In the genomic region with DNA sequence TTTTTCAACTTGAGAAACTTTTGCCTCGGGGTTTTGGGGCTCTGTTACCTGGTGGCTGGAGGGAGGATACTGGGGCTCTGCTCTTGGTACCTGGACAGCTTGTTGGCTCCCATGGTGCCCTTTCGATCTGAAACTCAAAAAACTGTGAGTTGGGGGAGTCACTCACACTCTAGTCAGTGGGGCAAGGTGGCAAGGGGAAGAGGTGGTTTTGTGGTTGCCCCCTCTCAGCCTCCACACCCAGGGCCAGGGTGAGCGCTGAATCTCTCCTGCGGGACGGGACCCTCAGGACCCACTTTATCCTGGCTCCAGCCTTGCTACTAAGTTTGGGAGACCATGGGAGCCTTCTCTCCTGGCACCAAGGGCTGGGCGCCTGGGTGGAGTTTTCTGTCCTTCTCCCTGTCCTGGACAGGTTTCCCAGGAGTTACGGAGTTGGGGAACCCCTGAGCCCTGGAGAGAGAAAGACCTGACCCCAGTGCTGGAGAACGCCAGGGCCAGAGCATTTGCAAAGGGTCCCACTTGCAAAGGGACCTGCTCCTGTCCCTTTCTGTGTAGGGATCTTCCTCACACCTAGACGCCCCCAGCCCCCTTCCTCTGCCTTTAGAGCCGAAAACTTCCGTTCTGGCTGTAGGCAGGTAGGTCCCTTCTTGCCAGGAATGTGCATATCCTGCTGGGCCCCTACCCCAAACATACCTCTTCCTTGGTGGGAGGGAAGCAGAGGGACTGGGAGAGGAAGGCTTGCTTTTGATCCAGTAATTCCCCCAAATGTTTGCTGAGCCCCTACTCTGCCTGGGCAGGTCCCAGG, we compare ENCODE assay signal across 10 cellular contexts. TPM values are rescaled to one million over a fixed set of nuclear protein-coding genes. Genes with fewer than 3 reads are reported as not detected.
DNase-seq lines count a peak whose midpoint lies in the region; ATAC-seq and TF ChIP-seq lines count a peak whose summit lies in the region.
"Had no signal": no experiment of that assay in that cellular context is flagged by ENCODE, and none has a peak within 500 bp of the region (broad histone marks: within the 10 kb centered on the region; RNA-seq: fewer than 3 reads in every experiment).

No MANE protein-coding gene starts in this region.

- H3K36me3 Mint-ChIP-seq in CD4-positive, alpha-beta T cell (ENCODE audit: low read depth), result peaks cover 4% of the 10 kb centered on the region
- no peaks in the 10 kb centered on the region for H3K36me3 Mint-ChIP-seq in IgD-negative memory B cell

- peaks cover 21% of the 10 kb centered on the region for H3K27me3 Mint-ChIP-seq in CD4-positive, alpha-beta T cell
- H3K27me3 Mint-ChIP-seq in IgD-negative memory B cell, result peaks cover 7% of the 10 kb centered on the region

- no peak for ATAC-seq in CD4-positive, alpha-beta T cell (ENCODE audit: poor library complexity)

- CTCF ChIA-PET in CD4-positive, alpha-beta T cell (lab: Charles Lee), result interaction anchor here (1.0 kb wide), 1 partner anchor 12 kb away, joined by 4 read pairs; no protein-coding TSS in a partner anchor

- H3K27me3 ChIP-seq in CD4-positive, alpha-beta T cell (ENCODE audit: control insufficient read depth, insufficient read depth, low read length), result peaks cover 17% of the 10 kb centered on the region
- H3K27me3 ChIP-seq in endocrine pancreas (ENCODE audit: control insufficient read depth, insufficient read depth, low read length), result no peaks in the 10 kb centered on the region
- H3K27me3 ChIP-seq in neuron (ENCODE audit: insufficient read depth, low read length), result no peaks in the 10 kb centered on the region
- H3K27me3 ChIP-seq: SJSA1 had no signal

- H3K9me3 Mint-ChIP-seq in CD4-positive, alpha-beta T cell, result no peaks in the 10 kb centered on the region
- H3K9me3 Mint-ChIP-seq in IgD-negative memory B cell, result no peaks in the 10 kb centered on the region

- H3K4me1 ChIP-seq in endocrine pancreas (ENCODE audit: control insufficient read depth, insufficient read depth, low read length) (no peaks in the 10 kb centered on the region), neuron (ENCODE audit: insufficient read depth, low read length) (peaks cover 48% of the 10 kb centered on the region)

- no peak for DNase-seq in CD4-positive, alpha-beta T cell
- DNase-seq in GM20000 (ENCODE audit: low spot score), result no peak
- no peak for DNase-seq in GM19238 (ENCODE audit: insufficient read length, low spot score)
- no peak for DNase-seq in NCI-H2171 (lab: John Stamatoyannopoulos, UW)
- DNase-seq in NCI-H510A treated with DMSO at 0.1 percent for 48 hours (lab: John Stamatoyannopoulos, UW), result no peak
- DNase-seq: NCI-H2081 treated with DMSO at 0.1 percent for 48 hours had no signal

- H3K4me3 ChIP-seq in endocrine pancreas (ENCODE audit: control insufficient read depth, insufficient read depth, low read length) (no peak overlapping the region), neuron (ENCODE audit: low read length) (peak overlapping the region; percentile 99)

- H3K9ac ChIP-seq in endocrine pancreas (ENCODE audit: control insufficient read depth, insufficient read depth, low read length), result peak overlapping the region; percentile 82

- intact Hi-C loops in CD4-positive, alpha-beta T cell (cut with DNase I, micrococcal nuclease), result loop anchor here (5.0 kb wide), 2 partner anchors 43 to 477 kb away; a partner anchor contains a TSS

- H3K4me3 Mint-ChIP-seq in CD4-positive, alpha-beta T cell, result peak overlapping the region; percentile 80
- H3K4me3 Mint-ChIP-seq in IgD-negative memory B cell, result peak overlapping the region; percentile 80 to 98 (median 96)

- H3K4me1 Mint-ChIP-seq in CD4-positive, alpha-beta T cell (ENCODE audit: low read depth), result peaks cover 30% of the 10 kb centered on the region
- H3K4me1 Mint-ChIP-seq in IgD-negative memory B cell, result peaks cover 10 to 22% (median 22%) of the 10 kb centered on the region in 3 donors

- H3K9me3 ChIP-seq in CD4-positive, alpha-beta T cell (ENCODE audit: control insufficient read depth, low read length), result no peaks in the 10 kb centered on the region
- no peaks in the 10 kb centered on the region for H3K9me3 ChIP-seq in endocrine pancreas (ENCODE audit: control insufficient read depth, low read length)
- H3K9me3 ChIP-seq in neuron (ENCODE audit: low read length), result no peaks in the 10 kb centered on the region
- H3K9me3 ChIP-seq: SJSA1 had no signal

- H3K27ac ChIP-seq in CD4-positive, alpha-beta T cell (ENCODE audit: low read depth, low read length), result no peak overlapping the region
- H3K27ac ChIP-seq: SJSA1 had no signal

- no peak overlapping the region for H3K27ac Mint-ChIP-seq in CD4-positive, alpha-beta T cell
- peak overlapping the region in 2 of 3 donors; percentile 61 to 62 for H3K27ac Mint-ChIP-seq in IgD-negative memory B cell

- POLR2A ChIA-PET in CD4-positive, alpha-beta T cell (lab: Charles Lee), result no interaction called here

- no peak for TF ChIP-seq CTCF in CD4-positive, alpha-beta T cell (IDR thresholded peaks at IDR 0.05)
- no peak for TF ChIP-seq CTCF in GM20000 (IDR thresholded peaks at IDR 0.05; ENCODE audit: extremely low read depth, missing control alignments)

- no peak overlapping the region for H2AFZ ChIP-seq in neuron (ENCODE audit: low read depth, low read length)

- H3K36me3 ChIP-seq in endocrine pancreas (ENCODE audit: control insufficient read depth, insufficient read depth, low read length) (no peaks in the 10 kb centered on the region), neuron (ENCODE audit: insufficient read depth, low read length) (peaks cover 43% of the 10 kb centered on the region)

RNA-seq across cellular contexts. Expression of a gene that starts 2.9 kb away (rescaled TPM):
- 1 to 10 TPM; 3.7 to 3.9 TPM for total RNA-seq in CD4-positive, alpha-beta T cell
- 2.6 TPM for polyA plus RNA-seq in IgD-negative memory B cell
